1 cellular context compared by ENCODE assay signal in the genomic region with DNA sequence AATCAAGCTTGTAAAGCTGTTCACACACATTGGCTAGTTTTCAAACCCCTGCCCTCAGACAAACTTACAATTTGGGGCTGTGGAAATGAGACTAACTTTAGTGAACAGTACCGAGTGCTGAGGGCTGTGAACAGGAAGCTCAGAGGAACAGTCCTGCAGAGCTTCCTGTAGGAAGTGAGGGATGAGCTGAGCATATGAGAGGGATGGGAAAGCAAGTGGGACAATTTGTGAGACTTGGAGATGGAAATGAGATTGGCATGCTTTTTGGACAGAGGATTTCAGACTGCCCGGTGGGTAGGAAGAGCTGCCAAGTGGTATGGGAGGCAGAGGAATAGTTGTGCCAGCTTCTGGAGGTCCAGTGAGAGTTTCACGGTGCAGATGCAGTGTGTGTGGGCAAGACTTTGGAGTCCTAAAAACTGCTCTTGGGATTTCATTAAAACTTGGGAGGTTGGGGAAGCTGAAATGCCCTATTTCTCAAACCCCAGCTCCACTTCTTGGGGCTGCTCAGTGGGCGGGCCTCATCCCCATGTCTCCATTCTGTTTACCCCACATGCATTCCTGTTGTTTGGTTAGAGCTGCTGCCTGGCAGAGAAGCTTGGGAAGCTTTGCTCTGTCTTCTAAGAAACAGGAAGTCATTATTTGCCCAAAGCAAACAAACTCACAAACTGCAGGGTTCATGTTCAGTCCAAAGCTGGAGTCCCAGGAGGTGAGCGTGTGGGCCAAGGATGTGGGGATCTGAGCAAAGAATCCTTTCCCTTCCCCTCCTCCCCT.
A peak's percentile ranks its signal among the peaks of the same experiment; 100 is the strongest.
TF ChIP-seq lines count a peak whose summit lies in the region.

No MANE protein-coding gene starts in this region.

TF ChIP-seq in A549, 52 proteins besides CTCF, POLR2A, EP300 and RAD21 (continued from another document):
- TF ChIP-seq, protein P1, sequence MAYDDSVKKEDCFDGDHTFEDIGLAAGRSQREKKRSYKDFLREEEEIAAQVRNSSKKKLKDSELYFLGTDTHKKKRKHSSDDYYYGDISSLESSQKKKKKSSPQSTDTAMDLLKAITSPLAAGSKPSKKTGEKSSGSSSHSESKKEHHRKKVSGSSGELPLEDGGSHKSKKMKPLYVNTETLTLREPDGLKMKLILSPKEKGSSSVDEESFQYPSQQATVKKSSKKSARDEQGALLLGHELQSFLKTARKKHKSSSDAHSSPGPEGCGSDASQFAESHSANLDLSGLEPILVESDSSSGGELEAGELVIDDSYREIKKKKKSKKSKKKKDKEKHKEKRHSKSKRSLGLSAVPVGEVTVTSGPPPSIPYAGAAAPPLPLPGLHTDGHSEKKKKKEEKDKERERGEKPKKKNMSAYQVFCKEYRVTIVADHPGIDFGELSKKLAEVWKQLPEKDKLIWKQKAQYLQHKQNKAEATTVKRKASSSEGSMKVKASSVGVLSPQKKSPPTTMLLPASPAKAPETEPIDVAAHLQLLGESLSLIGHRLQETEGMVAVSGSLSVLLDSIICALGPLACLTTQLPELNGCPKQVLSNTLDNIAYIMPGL (CRISPR knock-in tag; IDR thresholded peaks at IDR 0.05; ENCODE audit: borderline replicate concordance) = no peak
- TF ChIP-seq, protein P2, sequence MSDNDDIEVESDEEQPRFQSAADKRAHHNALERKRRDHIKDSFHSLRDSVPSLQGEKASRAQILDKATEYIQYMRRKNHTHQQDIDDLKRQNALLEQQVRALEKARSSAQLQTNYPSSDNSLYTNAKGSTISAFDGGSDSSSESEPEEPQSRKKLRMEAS (IDR thresholded peaks at IDR 0.05) = peak; percentile 75
- TF ChIP-seq EHF (CRISPR knock-in tag; IDR thresholded peaks at IDR 0.05) = peak; percentile 3; the same call in 1 of the 2 replicates
- TF ChIP-seq, protein P3, sequence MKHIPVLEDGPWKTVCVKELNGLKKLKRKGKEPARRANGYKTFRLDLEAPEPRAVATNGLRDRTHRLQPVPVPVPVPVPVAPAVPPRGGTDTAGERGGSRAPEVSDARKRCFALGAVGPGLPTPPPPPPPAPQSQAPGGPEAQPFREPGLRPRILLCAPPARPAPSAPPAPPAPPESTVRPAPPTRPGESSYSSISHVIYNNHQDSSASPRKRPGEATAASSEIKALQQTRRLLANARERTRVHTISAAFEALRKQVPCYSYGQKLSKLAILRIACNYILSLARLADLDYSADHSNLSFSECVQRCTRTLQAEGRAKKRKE (CRISPR knock-in tag; IDR thresholded peaks at IDR 0.05; ENCODE audit: low read depth) = no peak
- TF ChIP-seq, protein P4, sequence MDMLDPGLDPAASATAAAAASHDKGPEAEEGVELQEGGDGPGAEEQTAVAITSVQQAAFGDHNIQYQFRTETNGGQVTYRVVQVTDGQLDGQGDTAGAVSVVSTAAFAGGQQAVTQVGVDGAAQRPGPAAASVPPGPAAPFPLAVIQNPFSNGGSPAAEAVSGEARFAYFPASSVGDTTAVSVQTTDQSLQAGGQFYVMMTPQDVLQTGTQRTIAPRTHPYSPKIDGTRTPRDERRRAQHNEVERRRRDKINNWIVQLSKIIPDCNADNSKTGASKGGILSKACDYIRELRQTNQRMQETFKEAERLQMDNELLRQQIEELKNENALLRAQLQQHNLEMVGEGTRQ (IDR thresholded peaks at IDR 0.05) = no peak
- no peak for TF ChIP-seq NPAS2 (CRISPR knock-in tag; IDR thresholded peaks at IDR 0.05; ENCODE audit: borderline replicate concordance)
- peak; percentile 75 to 79; a peak in 4 of 5 replicates for TF ChIP-seq JUN (IDR thresholded peaks at IDR 0.05)
TF ChIP-seq in A549: peak in this region for 12.
